In the genomic region with DNA sequence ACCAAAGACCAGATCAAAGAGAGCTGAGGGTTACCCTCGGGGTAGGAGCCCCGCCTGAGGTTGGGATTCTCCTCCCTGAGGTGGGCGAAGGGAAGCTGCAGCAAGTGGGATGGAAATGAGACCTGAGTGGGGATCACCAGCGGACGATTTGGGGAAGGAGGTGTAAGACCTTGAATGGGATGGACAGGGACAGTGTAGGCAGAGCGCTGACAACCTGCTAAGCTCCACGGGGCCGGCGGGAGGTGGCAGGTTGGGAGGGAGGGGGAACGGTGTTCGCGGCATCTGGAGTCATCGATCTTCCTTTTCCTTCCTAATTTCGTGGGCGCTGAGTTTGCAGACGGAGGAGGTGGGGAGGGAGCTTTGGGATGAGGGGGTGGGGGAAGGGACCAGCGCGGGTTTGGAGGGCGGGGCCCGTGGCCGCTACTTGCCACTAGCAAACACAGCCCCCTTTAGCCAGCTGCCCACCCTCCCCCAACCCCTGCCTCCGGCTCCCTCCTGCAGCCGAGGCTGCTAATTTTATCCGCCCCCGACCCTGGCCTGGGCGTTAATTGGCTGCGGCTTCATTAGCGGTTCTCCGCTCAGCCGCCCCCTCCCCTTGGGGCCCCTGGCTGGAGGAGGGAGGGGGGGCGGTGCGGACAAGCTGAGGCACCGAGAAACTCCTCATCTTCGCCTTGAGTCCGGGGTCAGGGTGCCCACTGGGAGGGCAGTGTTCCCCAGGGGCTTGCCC, we compare ENCODE assay signal across 1 cellular context.
TF ChIP-seq lines count a peak whose summit lies in the region.

No MANE protein-coding gene starts in this region.

TF ChIP-seq in HEK293, 187 proteins besides CTCF, POLR2A, EP300 and RAD21 (continued from another document and continues in another):
- TF ChIP-seq, protein P1, sequence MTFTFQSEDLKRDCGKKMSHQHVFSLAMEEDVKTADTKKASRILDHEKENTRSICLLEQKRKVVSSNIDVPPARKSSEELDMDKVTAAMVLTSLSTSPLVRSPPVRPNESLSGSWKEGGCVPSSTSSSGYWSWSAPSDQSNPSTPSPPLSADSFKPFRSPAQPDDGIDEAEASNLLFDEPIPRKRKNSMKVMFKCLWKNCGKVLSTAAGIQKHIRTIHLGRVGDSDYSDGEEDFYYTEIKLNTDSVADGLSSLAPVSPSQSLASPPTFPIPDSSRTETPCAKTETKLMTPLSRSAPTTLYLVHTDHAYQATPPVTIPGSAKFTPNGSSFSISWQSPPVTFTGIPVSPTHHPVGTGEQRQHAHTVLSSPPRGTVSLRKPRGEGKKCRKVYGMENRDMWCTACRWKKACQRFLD (tag by site-specific recombination; IDR thresholded peaks at IDR 0.05): no peak
- TF ChIP-seq ZNF560 (tag by site-specific recombination; IDR thresholded peaks at IDR 0.05; ENCODE audit: borderline replicate concordance) (no peak), GLIS2 (tag by site-specific recombination; IDR thresholded peaks at IDR 0.05) (0 out of 2 replicates have a peak, but pooled peaks have one; percentile 19), ZBTB17 (tag by site-specific recombination; IDR thresholded peaks at IDR 0.05) (peak; percentile 95), KLF1 (tag by site-specific recombination; IDR thresholded peaks at IDR 0.05) (peak; percentile 38; the same call in 1 of the 2 replicates), KLF9 (tag by site-specific recombination; IDR thresholded peaks at IDR 0.05; ENCODE audit: low read depth) (peak; percentile 19; the same call in 1 of the 2 replicates), SP2 (tag by site-specific recombination; IDR thresholded peaks at IDR 0.05) (peak; percentile 48), MZF1 (tag by site-specific recombination; IDR thresholded peaks at IDR 0.05; ENCODE audit: borderline replicate concordance) (no peak), ZNF600 (tag by site-specific recombination; IDR thresholded peaks at IDR 0.05) (no peak; the same call in 1 of the 2 replicates), ZNF837 (tag by site-specific recombination; IDR thresholded peaks at IDR 0.05) (no peak), ZNF239 (tag by site-specific recombination; IDR thresholded peaks at IDR 0.05) (no peak), ZNF416 (tag by site-specific recombination; IDR thresholded peaks at IDR 0.05) (no peak), ZSCAN16 (tag by site-specific recombination; IDR thresholded peaks at IDR 0.05) (no peak), ZNF670 (tag by site-specific recombination; IDR thresholded peaks at IDR 0.05; ENCODE audit: low read depth) (no peak), ZNF324 (tag by site-specific recombination; IDR thresholded peaks at IDR 0.05) (no peak), YY1 (tag by site-specific recombination; IDR thresholded peaks at IDR 0.05) (no peak), TRIM28 (IDR thresholded peaks at IDR 0.05; ENCODE audit: borderline replicate concordance, low read length) (no peak), ZNF394 (tag by site-specific recombination; IDR thresholded peaks at IDR 0.05; ENCODE audit: borderline replicate concordance) (no peak), EGR2 (tag by site-specific recombination; IDR thresholded peaks at IDR 0.05; ENCODE audit: low read depth) (peak; percentile 89), KLF10 (tag by site-specific recombination; IDR thresholded peaks at IDR 0.05) (no peak), ZNF274 (IDR thresholded peaks at IDR 0.05; ENCODE audit: low read length) (no peak), ZNF274 (tag by site-specific recombination; IDR thresholded peaks at IDR 0.05; ENCODE audit: borderline replicate concordance) (no peak), ZNF747 (tag by site-specific recombination; IDR thresholded peaks at IDR 0.05) (no peak), RBAK (tag by site-specific recombination; IDR thresholded peaks at IDR 0.05) (no peak), ZNF830 (tag by site-specific recombination; IDR thresholded peaks at IDR 0.05; ENCODE audit: low read depth) (no peak), ZBTB7A (tag by site-specific recombination; IDR thresholded peaks at IDR 0.05; ENCODE audit: low read depth) (no peak), OSR2 (tag by site-specific recombination; IDR thresholded peaks at IDR 0.05) (no peak), ZNF223 (tag by site-specific recombination; IDR thresholded peaks at IDR 0.05) (no peak), IKZF3 (tag by site-specific recombination; IDR thresholded peaks at IDR 0.05) (no peak), ZBTB21 (tag by site-specific recombination; IDR thresholded peaks at IDR 0.05) (no peak), ZNF677 (tag by site-specific recombination; IDR thresholded peaks at IDR 0.05) (no peak), ZNF548 (tag by site-specific recombination; IDR thresholded peaks at IDR 0.05) (no peak), ZSCAN23 (tag by site-specific recombination; IDR thresholded peaks at IDR 0.05) (no peak), ZNF133 (tag by site-specific recombination; IDR thresholded peaks at IDR 0.05) (no peak)
- TF ChIP-seq, protein P2, sequence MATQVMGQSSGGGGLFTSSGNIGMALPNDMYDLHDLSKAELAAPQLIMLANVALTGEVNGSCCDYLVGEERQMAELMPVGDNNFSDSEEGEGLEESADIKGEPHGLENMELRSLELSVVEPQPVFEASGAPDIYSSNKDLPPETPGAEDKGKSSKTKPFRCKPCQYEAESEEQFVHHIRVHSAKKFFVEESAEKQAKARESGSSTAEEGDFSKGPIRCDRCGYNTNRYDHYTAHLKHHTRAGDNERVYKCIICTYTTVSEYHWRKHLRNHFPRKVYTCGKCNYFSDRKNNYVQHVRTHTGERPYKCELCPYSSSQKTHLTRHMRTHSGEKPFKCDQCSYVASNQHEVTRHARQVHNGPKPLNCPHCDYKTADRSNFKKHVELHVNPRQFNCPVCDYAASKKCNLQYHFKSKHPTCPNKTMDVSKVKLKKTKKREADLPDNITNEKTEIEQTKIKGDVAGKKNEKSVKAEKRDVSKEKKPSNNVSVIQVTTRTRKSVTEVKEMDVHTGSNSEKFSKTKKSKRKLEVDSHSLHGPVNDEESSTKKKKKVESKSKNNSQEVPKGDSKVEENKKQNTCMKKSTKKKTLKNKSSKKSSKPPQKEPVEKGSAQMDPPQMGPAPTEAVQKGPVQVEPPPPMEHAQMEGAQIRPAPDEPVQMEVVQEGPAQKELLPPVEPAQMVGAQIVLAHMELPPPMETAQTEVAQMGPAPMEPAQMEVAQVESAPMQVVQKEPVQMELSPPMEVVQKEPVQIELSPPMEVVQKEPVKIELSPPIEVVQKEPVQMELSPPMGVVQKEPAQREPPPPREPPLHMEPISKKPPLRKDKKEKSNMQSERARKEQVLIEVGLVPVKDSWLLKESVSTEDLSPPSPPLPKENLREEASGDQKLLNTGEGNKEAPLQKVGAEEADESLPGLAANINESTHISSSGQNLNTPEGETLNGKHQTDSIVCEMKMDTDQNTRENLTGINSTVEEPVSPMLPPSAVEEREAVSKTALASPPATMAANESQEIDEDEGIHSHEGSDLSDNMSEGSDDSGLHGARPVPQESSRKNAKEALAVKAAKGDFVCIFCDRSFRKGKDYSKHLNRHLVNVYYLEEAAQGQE (tag by site-specific recombination; IDR thresholded peaks at IDR 0.05): no peak
- TF ChIP-seq, protein P3, sequence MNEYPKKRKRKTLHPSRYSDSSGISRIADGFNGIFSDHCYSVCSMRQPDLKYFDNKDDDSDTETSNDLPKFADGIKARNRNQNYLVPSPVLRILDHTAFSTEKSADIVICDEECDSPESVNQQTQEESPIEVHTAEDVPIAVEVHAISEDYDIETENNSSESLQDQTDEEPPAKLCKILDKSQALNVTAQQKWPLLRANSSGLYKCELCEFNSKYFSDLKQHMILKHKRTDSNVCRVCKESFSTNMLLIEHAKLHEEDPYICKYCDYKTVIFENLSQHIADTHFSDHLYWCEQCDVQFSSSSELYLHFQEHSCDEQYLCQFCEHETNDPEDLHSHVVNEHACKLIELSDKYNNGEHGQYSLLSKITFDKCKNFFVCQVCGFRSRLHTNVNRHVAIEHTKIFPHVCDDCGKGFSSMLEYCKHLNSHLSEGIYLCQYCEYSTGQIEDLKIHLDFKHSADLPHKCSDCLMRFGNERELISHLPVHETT (tag by site-specific recombination; IDR thresholded peaks at IDR 0.05): no peak
- TF ChIP-seq, protein P4, sequence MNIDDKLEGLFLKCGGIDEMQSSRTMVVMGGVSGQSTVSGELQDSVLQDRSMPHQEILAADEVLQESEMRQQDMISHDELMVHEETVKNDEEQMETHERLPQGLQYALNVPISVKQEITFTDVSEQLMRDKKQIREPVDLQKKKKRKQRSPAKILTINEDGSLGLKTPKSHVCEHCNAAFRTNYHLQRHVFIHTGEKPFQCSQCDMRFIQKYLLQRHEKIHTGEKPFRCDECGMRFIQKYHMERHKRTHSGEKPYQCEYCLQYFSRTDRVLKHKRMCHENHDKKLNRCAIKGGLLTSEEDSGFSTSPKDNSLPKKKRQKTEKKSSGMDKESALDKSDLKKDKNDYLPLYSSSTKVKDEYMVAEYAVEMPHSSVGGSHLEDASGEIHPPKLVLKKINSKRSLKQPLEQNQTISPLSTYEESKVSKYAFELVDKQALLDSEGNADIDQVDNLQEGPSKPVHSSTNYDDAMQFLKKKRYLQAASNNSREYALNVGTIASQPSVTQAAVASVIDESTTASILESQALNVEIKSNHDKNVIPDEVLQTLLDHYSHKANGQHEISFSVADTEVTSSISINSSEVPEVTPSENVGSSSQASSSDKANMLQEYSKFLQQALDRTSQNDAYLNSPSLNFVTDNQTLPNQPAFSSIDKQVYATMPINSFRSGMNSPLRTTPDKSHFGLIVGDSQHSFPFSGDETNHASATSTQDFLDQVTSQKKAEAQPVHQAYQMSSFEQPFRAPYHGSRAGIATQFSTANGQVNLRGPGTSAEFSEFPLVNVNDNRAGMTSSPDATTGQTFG (tag by site-specific recombination; IDR thresholded peaks at IDR 0.05; ENCODE audit: borderline replicate concordance): no peak
- TF ChIP-seq, protein P5, sequence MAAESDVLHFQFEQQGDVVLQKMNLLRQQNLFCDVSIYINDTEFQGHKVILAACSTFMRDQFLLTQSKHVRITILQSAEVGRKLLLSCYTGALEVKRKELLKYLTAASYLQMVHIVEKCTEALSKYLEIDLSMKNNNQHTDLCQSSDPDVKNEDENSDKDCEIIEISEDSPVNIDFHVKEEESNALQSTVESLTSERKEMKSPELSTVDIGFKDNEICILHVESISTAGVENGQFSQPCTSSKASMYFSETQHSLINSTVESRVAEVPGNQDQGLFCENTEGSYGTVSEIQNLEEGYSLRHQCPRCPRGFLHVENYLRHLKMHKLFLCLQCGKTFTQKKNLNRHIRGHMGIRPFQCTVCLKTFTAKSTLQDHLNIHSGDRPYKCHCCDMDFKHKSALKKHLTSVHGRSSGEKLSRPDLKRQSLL (tag by site-specific recombination; IDR thresholded peaks at IDR 0.05): no peak
- TF ChIP-seq, protein P6, sequence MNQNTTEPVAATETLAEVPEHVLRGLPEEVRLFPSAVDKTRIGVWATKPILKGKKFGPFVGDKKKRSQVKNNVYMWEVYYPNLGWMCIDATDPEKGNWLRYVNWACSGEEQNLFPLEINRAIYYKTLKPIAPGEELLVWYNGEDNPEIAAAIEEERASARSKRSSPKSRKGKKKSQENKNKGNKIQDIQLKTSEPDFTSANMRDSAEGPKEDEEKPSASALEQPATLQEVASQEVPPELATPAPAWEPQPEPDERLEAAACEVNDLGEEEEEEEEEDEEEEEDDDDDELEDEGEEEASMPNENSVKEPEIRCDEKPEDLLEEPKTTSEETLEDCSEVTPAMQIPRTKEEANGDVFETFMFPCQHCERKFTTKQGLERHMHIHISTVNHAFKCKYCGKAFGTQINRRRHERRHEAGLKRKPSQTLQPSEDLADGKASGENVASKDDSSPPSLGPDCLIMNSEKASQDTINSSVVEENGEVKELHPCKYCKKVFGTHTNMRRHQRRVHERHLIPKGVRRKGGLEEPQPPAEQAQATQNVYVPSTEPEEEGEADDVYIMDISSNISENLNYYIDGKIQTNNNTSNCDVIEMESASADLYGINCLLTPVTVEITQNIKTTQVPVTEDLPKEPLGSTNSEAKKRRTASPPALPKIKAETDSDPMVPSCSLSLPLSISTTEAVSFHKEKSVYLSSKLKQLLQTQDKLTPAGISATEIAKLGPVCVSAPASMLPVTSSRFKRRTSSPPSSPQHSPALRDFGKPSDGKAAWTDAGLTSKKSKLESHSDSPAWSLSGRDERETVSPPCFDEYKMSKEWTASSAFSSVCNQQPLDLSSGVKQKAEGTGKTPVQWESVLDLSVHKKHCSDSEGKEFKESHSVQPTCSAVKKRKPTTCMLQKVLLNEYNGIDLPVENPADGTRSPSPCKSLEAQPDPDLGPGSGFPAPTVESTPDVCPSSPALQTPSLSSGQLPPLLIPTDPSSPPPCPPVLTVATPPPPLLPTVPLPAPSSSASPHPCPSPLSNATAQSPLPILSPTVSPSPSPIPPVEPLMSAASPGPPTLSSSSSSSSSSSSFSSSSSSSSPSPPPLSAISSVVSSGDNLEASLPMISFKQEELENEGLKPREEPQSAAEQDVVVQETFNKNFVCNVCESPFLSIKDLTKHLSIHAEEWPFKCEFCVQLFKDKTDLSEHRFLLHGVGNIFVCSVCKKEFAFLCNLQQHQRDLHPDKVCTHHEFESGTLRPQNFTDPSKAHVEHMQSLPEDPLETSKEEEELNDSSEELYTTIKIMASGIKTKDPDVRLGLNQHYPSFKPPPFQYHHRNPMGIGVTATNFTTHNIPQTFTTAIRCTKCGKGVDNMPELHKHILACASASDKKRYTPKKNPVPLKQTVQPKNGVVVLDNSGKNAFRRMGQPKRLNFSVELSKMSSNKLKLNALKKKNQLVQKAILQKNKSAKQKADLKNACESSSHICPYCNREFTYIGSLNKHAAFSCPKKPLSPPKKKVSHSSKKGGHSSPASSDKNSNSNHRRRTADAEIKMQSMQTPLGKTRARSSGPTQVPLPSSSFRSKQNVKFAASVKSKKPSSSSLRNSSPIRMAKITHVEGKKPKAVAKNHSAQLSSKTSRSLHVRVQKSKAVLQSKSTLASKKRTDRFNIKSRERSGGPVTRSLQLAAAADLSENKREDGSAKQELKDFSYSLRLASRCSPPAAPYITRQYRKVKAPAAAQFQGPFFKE (tag by site-specific recombination; IDR thresholded peaks at IDR 0.05; ENCODE audit: borderline replicate concordance): no peak
- TF ChIP-seq, protein P7, sequence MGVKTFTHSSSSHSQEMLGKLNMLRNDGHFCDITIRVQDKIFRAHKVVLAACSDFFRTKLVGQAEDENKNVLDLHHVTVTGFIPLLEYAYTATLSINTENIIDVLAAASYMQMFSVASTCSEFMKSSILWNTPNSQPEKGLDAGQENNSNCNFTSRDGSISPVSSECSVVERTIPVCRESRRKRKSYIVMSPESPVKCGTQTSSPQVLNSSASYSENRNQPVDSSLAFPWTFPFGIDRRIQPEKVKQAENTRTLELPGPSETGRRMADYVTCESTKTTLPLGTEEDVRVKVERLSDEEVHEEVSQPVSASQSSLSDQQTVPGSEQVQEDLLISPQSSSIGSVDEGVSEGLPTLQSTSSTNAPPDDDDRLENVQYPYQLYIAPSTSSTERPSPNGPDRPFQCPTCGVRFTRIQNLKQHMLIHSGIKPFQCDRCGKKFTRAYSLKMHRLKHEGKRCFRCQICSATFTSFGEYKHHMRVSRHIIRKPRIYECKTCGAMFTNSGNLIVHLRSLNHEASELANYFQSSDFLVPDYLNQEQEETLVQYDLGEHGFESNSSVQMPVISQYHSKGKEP (tag by site-specific recombination; IDR thresholded peaks at IDR 0.05): no peak
- TF ChIP-seq, protein P8, sequence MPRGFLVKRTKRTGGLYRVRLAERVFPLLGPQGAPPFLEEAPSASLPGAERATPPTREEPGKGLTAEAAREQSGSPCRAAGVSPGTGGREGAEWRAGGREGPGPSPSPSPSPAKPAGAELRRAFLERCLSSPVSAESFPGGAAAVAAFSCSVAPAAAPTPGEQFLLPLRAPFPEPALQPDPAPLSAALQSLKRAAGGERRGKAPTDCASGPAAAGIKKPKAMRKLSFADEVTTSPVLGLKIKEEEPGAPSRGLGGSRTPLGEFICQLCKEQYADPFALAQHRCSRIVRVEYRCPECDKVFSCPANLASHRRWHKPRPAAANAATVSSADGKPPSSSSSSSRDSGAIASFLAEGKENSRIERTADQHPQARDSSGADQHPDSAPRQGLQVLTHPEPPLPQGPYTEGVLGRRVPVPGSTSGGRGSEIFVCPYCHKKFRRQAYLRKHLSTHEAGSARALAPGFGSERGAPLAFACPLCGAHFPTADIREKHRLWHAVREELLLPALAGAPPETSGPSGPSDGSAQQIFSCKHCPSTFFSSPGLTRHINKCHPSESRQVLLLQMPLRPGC (tag by site-specific recombination; IDR thresholded peaks at IDR 0.05): no peak
